ENCODE assay signal across 1 cellular context in the genomic region with DNA sequence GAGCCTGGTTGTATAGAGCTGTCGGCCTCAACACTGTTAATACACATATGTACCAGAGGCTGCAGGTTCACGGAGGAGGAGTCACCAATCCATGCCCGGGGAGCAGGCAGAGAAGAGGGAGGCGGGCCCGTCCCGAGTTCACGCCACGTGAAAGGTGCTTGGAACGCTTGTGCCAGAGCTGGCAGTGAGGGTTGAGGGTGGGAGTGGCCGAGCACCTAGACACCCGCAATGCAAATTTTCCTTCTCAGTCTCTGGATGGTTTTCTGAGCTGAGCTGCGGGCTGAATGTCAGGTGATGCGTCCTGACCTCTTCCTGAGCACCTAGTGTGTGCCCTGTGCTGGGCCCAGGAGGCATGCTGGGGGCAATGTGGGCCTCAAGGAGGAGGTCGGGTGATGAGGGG.
TF ChIP-seq lines count a peak whose summit lies in the region.

No MANE protein-coding gene starts in this region.

TF ChIP-seq in HepG2, 621 proteins besides CTCF, POLR2A, EP300 and RAD21:
- TF ChIP-seq JUND (CRISPR knock-in tag; IDR thresholded peaks at IDR 0.05), result no peak
- TF ChIP-seq PRPF4 (IDR thresholded peaks at IDR 0.05; ENCODE audit: low read depth, low read length, poor library complexity, severe bottlenecking), result no peak
- no peak for TF ChIP-seq ZNF24 (IDR thresholded peaks at IDR 0.05)
- no peak for TF ChIP-seq ZNF703 (CRISPR knock-in tag; IDR thresholded peaks at IDR 0.05; ENCODE audit: borderline replicate concordance)
